In genomic region chr1:170145691-170146676, GRCh38 we compare ENCODE assay signal across 13 cellular contexts. TPM values are rescaled to one million over a fixed set of nuclear protein-coding genes. Genes with fewer than 3 reads are reported as not detected.
DNase-seq lines count a peak whose midpoint lies in the region; ATAC-seq and TF ChIP-seq lines count a peak whose summit lies in the region.
"Had no signal": no experiment of that assay in that cellular context is flagged by ENCODE, and none has a peak within 500 bp of the region (broad histone marks: within the 10 kb centered on the region; RNA-seq: fewer than 3 reads in every experiment).

NTMT2 (plus strand) TSS chr1:170145959; CDS start chr1:170146108, 149 bp downstream.

- no peak within 1 kb of the TSS for H3K27ac Mint-ChIP-seq in activated T-cell treated with anti-CD3 and anti-CD28 coated beads, Interleukin-2, amount 50 U/mL, for 72 hours
- H3K27ac Mint-ChIP-seq in stimulated activated naive CD8-positive, alpha-beta T cell treated with anti-CD3 and anti-CD28 coated beads, Interleukin-15, amount 100 ng/mL, for 72 hours: peak within 1 kb of the TSS; percentile 73 to 90
- H3K27ac Mint-ChIP-seq: T-helper 17 cell had no signal

- H3K4me1 Mint-ChIP-seq in activated T-cell treated with anti-CD3 and anti-CD28 coated beads, Interleukin-2, amount 50 U/mL, for 72 hours (ENCODE audit: low read depth): peaks cover 15% of the 10 kb centered on the region
- peaks cover 18% of the 10 kb centered on the region for H3K4me1 Mint-ChIP-seq in stimulated activated naive CD8-positive, alpha-beta T cell treated with anti-CD3 and anti-CD28 coated beads, Interleukin-15, amount 100 ng/mL, for 72 hours
- H3K4me1 Mint-ChIP-seq: T-helper 17 cell had no signal

- H3K9me3 ChIP-seq in psoas muscle: peaks cover 6% of the 10 kb centered on the region

- no peak within 1 kb of the TSS for H3K27ac ChIP-seq in psoas muscle

- peak; percentile 73 to 78 for ATAC-seq in activated T-cell treated with anti-CD3 and anti-CD28 coated beads, Interleukin-2, amount 50 U/mL, for 72 hours (replicated peaks in 1 of 2)
- ATAC-seq in stimulated activated naive CD8-positive, alpha-beta T cell treated with anti-CD3 and anti-CD28 coated beads, Interleukin-15, amount 100 ng/mL, for 72 hours: peak; percentile 76
- ATAC-seq in HG03175 (IDR thresholded peaks at IDR 0.05; ENCODE audit: unreplicated experiment) (no peak), HG03097 (IDR thresholded peaks at IDR 0.05; ENCODE audit: low FRiP score, unreplicated experiment) (no peak), psoas muscle (no peak)

- DNase-seq in activated T-cell treated with anti-CD3 and anti-CD28 coated beads, Interleukin-2, amount 50 U/mL, for 72 hours: no peak
- no peak for DNase-seq in activated T-cell treated with anti-CD3 and anti-CD28 coated beads, Interleukin-2, amount 50 U/mL, for 48 hours
- peak; percentile 97 for DNase-seq in NCI-H69 (lab: John Stamatoyannopoulos, UW)
- peak; percentile 80 for DNase-seq in cardiac septum (ENCODE audit: low spot score)
- DNase-seq in stimulated activated naive CD8-positive, alpha-beta T cell treated with anti-CD3 and anti-CD28 coated beads, Interleukin-15, amount 100 ng/mL, for 72 hours: no peak
- DNase-seq in psoas muscle: no peak
- DNase-seq: NCI-H2171 treated with DMSO at 0.1 percent for 48 hours, T-helper 17 cell had no signal

- H3K27me3 Mint-ChIP-seq in activated T-cell treated with anti-CD3 and anti-CD28 coated beads, Interleukin-2, amount 50 U/mL, for 72 hours (ENCODE audit: low read depth): peaks cover 7% of the 10 kb centered on the region
- peaks cover 7% of the 10 kb centered on the region for H3K27me3 Mint-ChIP-seq in stimulated activated naive CD8-positive, alpha-beta T cell treated with anti-CD3 and anti-CD28 coated beads, Interleukin-15, amount 100 ng/mL, for 72 hours
- H3K27me3 Mint-ChIP-seq: T-helper 17 cell had no signal

- intact Hi-C loops in cardiac septum (cut with DNase I) (loop anchor here (2.0 to 5.0 kb wide), 6 partner anchors 17 to 519 kb away; partner anchors contain the start of genes KIFAP3 and PRRX1), psoas muscle (cut with DNase I) (no loop called here)

- H3K4me3 ChIP-seq in psoas muscle: no peak within 1 kb of the TSS

- no peaks in the 10 kb centered on the region for H3K27me3 ChIP-seq in psoas muscle (ENCODE audit: insufficient read depth in 3 of 3, low read length in 2 of 3)

- peak within 1 kb of the TSS; percentile 21 to 32 for H3K4me3 Mint-ChIP-seq in activated T-cell treated with anti-CD3 and anti-CD28 coated beads, Interleukin-2, amount 50 U/mL, for 72 hours
- H3K4me3 Mint-ChIP-seq in stimulated activated naive CD8-positive, alpha-beta T cell treated with anti-CD3 and anti-CD28 coated beads, Interleukin-15, amount 100 ng/mL, for 72 hours: peak within 1 kb of the TSS in 1 of 2 donors; percentile 12
- H3K4me3 Mint-ChIP-seq: T-helper 17 cell had no signal

- WGBS in psoas muscle, 3 donors: 16 to 36% (median 32%) methylated on average over 8 of the region's 8 CpGs

- TF ChIP-seq CTCF in psoas muscle (IDR thresholded peaks at IDR 0.05): no peak

- H3K4me1 ChIP-seq in psoas muscle: no peaks in the 10 kb centered on the region

- H3K36me3 Mint-ChIP-seq in activated T-cell treated with anti-CD3 and anti-CD28 coated beads, Interleukin-2, amount 50 U/mL, for 72 hours (ENCODE audit: insufficient read depth in 2 of 2): no peaks in the 10 kb centered on the region

- H3K9me3 Mint-ChIP-seq in activated T-cell treated with anti-CD3 and anti-CD28 coated beads, Interleukin-2, amount 50 U/mL, for 72 hours: peaks cover 0 to 2% of the 10 kb centered on the region in 2 donors
- peaks cover 4 to 15% of the 10 kb centered on the region in 2 donors for H3K9me3 Mint-ChIP-seq in stimulated activated naive CD8-positive, alpha-beta T cell treated with anti-CD3 and anti-CD28 coated beads, Interleukin-15, amount 100 ng/mL, for 72 hours

- H3K36me3 ChIP-seq in psoas muscle (ENCODE audit: insufficient read depth in 1 of 2, low read depth in 1 of 2): no peaks in the 10 kb centered on the region

RNA-seq across cellular contexts. Expression of gene NTMT2, which starts in this region (rescaled TPM):
- total RNA-seq in activated T-cell treated with anti-CD3 and anti-CD28 coated beads, Interleukin-2, amount 50 U/mL, for 72 hours: not detected
- 2.0 TPM for total RNA-seq in cardiac septum
- total RNA-seq in psoas muscle: under 1 TPM in 1 of 4 donors, not detected in 3; 0.28 TPM
- polyA plus RNA-seq in psoas muscle: not detected
- total RNA-seq: sciatic nerve, T-helper 17 cell had no signal
- polyA plus RNA-seq: AG04450, keratinocyte had no signal

Comparison
In these comparisons a context has a peak if more than half of its experiments do, and no peak if none do; other contexts are left out.
1. Peak in ATAC-seq in activated T-cell treated with anti-CD3 and anti-CD28 coated beads, Interleukin-2, amount 50 U/mL, for 72 hours; RNA of the gene not detected or under 1 TPM.
2. DNase-seq: peak in NCI-H69 (single experiment) and cardiac septum (single experiment); none in activated T-cell treated with anti-CD3 and anti-CD28 coated beads, Interleukin-2, amount 50 U/mL, for 72 hours (0 of 2), activated T-cell treated with anti-CD3 and anti-CD28 coated beads, Interleukin-2, amount 50 U/mL, for 48 hours (0 of 2), stimulated activated naive CD8-positive, alpha-beta T cell treated with anti-CD3 and anti-CD28 coated beads, Interleukin-15, amount 100 ng/mL, for 72 hours (0 of 2) and psoas muscle (0 of 2).